Comparison of ENCODE assay signal across 14 cellular contexts in the genomic region with DNA sequence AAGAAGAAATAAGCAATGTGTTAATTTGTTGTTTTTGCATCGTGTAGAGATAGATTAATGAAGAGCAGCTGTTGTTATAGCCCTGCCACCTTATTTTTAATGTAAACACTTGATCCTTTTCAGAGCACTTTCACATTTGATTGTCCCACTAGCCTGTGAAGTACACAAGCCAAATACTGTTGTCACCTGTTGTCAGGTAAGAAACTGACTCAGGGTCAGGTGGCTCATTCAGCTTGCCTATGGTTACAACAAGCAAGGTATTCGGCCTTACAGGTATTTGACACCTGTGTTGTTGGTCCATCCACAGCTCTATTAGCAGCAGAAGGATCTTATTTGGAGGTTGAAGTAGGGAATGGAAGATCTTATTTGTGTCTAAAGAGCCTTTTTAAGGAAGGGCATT.
DNase-seq lines count a peak whose midpoint lies in the region; ATAC-seq, FAIRE-seq and TF ChIP-seq lines count a peak whose summit lies in the region.
"Had no signal": no experiment of that assay in that cellular context is flagged by ENCODE, and none has a peak within 500 bp of the region (broad histone marks: within the 10 kb centered on the region; RNA-seq: fewer than 3 reads in every experiment).

No MANE protein-coding gene starts in this region.

- H3K9me3 ChIP-seq in mammary epithelial cell (replicated peaks; ENCODE audit: insufficient read depth, low read length) (no peaks in the 10 kb centered on the region), SK-N-SH (no peaks in the 10 kb centered on the region)
- H3K9me3 ChIP-seq: Peyer's patch had no signal

- H3K27me3 ChIP-seq in mammary epithelial cell (ENCODE audit: insufficient read depth, low read length) (no peaks in the 10 kb centered on the region), SK-N-SH (ENCODE audit: insufficient read depth) (no peaks in the 10 kb centered on the region)
- H3K27me3 ChIP-seq: Peyer's patch had no signal

- in situ Hi-C loops in mammary epithelial cell (cut with MboI; ENCODE audit: low sequenced_read_pairs in 2 of 2): loop anchor here in 1 of 2 donors (10.0 kb wide), 1 partner anchor 71 kb away; no protein-coding TSS in a partner anchor

- H4K20me1 ChIP-seq in mammary epithelial cell (ENCODE audit: insufficient read depth, low read length) (no peaks in the 10 kb centered on the region), SK-N-SH (ENCODE audit: insufficient read depth) (no peaks in the 10 kb centered on the region)

- dilution Hi-C loops in mammary epithelial cell (cut with HindIII; ENCODE audit: low sequenced_read_pairs): loop anchor here (5.0 kb wide), 1 partner anchor 74 kb away; no protein-coding TSS in a partner anchor

- no peak overlapping the region for H3K9ac ChIP-seq in mammary epithelial cell (ENCODE audit: insufficient read depth, low read length)
- no peak overlapping the region for H3K9ac ChIP-seq in SK-N-SH

- no peak for TF ChIP-seq POLR2A in GM12891 (IDR thresholded peaks at IDR 0.05; ENCODE audit: low read depth, low read length)

- H3K9me2 ChIP-seq in SK-N-SH: no peaks in the 10 kb centered on the region

- CTCF ChIA-PET in mammary epithelial cell (lab: Charles Lee; ENCODE audit: low non-redundant PET): no interaction called here
- CTCF ChIA-PET in SK-N-SH (lab: Yijun Ruan, JAX): no interaction called here

- H3K79me2 ChIP-seq in mammary epithelial cell (ENCODE audit: insufficient read depth, low read length) (no peaks in the 10 kb centered on the region), SK-N-SH (ENCODE audit: insufficient read depth) (no peaks in the 10 kb centered on the region)

- H3K4me3 ChIP-seq in mammary epithelial cell (replicated peaks in 1 of 3; ENCODE audit: insufficient read depth in 1 of 3, low read depth in 2 of 3, low read length in 3 of 3) (no peak overlapping the region), SK-N-SH (ENCODE audit: low read depth in 2 of 2, low read length in 1 of 2) (no peak overlapping the region)
- H3K4me3 ChIP-seq: Peyer's patch, skin epidermis had no signal

- H3F3A ChIP-seq in SK-N-SH (replicated peaks; ENCODE audit: insufficient read depth): peaks cover 13% of the 10 kb centered on the region

- no peak for TF ChIP-seq RAD21 in SK-N-SH (IDR thresholded peaks at IDR 0.05; ENCODE audit: low read length)

- H3K36me3 ChIP-seq in mammary epithelial cell (ENCODE audit: insufficient read depth, low read length) (peaks cover 4% of the 10 kb centered on the region), SK-N-SH (replicated peaks in 1 of 2; ENCODE audit: control insufficient read depth in 1 of 2, insufficient read depth in 2 of 2, low read length in 1 of 2) (peaks cover 27 to 45% of the 10 kb centered on the region in 2 experiments)

- DNase-seq in GM12891 (ENCODE audit: insufficient read length, low spot score) (peak; percentile 9), mammary epithelial cell (no peak), NCI-H69 (lab: John Stamatoyannopoulos, UW) (no peak), SK-N-SH (no peak), NCI-H1694 treated with DMSO at 0.1 percent for 48 hours (lab: John Stamatoyannopoulos, UW) (no peak)
- DNase-seq: activated T-cell treated with anti-CD3 and anti-CD28 coated beads, Interleukin-2, amount 50 U/mL, for 48 hours; CD4-positive, CD25-positive, alpha-beta regulatory T cell; glutamatergic neuron had no signal

- no peak for TF ChIP-seq EP300 in SK-N-SH (IDR thresholded peaks at IDR 0.05; ENCODE audit: borderline replicate concordance in 1 of 2, low read depth in 1 of 2, low read length in 1 of 2)

- H3K4me1 ChIP-seq in mammary epithelial cell (ENCODE audit: insufficient read depth, low read length) (peaks cover 61% of the 10 kb centered on the region), SK-N-SH (ENCODE audit: control insufficient read depth in 1 of 2, insufficient read depth in 2 of 2, low read depth in 1 of 2, low read length in 1 of 2) (peaks cover 10 to 18% of the 10 kb centered on the region in 2 experiments; a peak in 3 of 4 replicates)

- ATAC-seq in GM21528 (IDR thresholded peaks at IDR 0.05; ENCODE audit: low FRiP score, unreplicated experiment) (peak; percentile 21), HG03439 (IDR thresholded peaks at IDR 0.05; ENCODE audit: unreplicated experiment) (peak; percentile 29), GM18517 (IDR thresholded peaks at IDR 0.05; ENCODE audit: unreplicated experiment) (no peak)

- H3K4me2 ChIP-seq in mammary epithelial cell (ENCODE audit: insufficient read depth, low read depth, low read length) (no peak overlapping the region), SK-N-SH (no peak overlapping the region)

- FAIRE-seq in GM12891 (lab: Jason Lieb, UNC): peak; percentile 33
- FAIRE-seq: GM12892 had no signal

- peak overlapping the region; percentile 93 for H3K27ac ChIP-seq in mammary epithelial cell (ENCODE audit: insufficient read depth, low read depth, low read length)
- no peak overlapping the region for H3K27ac ChIP-seq in SK-N-SH (ENCODE audit: low read depth in 2 of 2, low read length in 1 of 2)

- POLR2A ChIA-PET in SK-N-SH (lab: Yijun Ruan, JAX): no interaction called here

- WGBS in mammary epithelial cell (ENCODE audit: low coverage, missing lambda C conversion rate): 92% methylated on average over 2 of the region's 2 CpGs
- WGBS in SK-N-SH (ENCODE audit: low lambda C conversion rate): 65% methylated on average over 2 of the region's 2 CpGs

- intact Hi-C loops in mammary epithelial cell (cut with micrococcal nuclease): no loop called here

- TF ChIP-seq CTCF in mammary epithelial cell (conservative IDR thresholded peaks at IDR 0.05 in 1 of 2, IDR thresholded peaks at IDR 0.05 in 1 of 2; ENCODE audit: extremely low read depth in 1 of 2, insufficient read depth in 1 of 2, low read depth in 1 of 2, low read length in 2 of 2) (no peak), SK-N-SH (IDR thresholded peaks at IDR 0.05) (no peak)

- H2AFZ ChIP-seq in mammary epithelial cell (ENCODE audit: low read depth, low read length) (no peak overlapping the region), SK-N-SH (ENCODE audit: low read depth) (no peak overlapping the region)

- no TSS peak for BruUV-seq in mammary epithelial cell (replicated peaks; lab: Mats Ljungman, UMichigan)

TF ChIP-seq in GM12891, 5 proteins besides CTCF, POLR2A, EP300 and RAD21:
- TF ChIP-seq TAF1 (IDR thresholded peaks at IDR 0.05; ENCODE audit: low read depth, low read length) (no peak), PAX5 (IDR thresholded peaks at IDR 0.05; ENCODE audit: insufficient read depth, low read length, severe bottlenecking) (no peak), SPI1 (IDR thresholded peaks at IDR 0.05; ENCODE audit: low read depth, low read length) (no peak), POU2F2 (IDR thresholded peaks at IDR 0.05; ENCODE audit: low read depth, low read length) (no peak), POLR2AphosphoS5 (IDR thresholded peaks at IDR 0.05; ENCODE audit: low read depth, low read length) (no peak)

TF ChIP-seq in SK-N-SH, 30 proteins besides CTCF, POLR2A, EP300 and RAD21 (continues in another document):
- TF ChIP-seq, protein P1, sequence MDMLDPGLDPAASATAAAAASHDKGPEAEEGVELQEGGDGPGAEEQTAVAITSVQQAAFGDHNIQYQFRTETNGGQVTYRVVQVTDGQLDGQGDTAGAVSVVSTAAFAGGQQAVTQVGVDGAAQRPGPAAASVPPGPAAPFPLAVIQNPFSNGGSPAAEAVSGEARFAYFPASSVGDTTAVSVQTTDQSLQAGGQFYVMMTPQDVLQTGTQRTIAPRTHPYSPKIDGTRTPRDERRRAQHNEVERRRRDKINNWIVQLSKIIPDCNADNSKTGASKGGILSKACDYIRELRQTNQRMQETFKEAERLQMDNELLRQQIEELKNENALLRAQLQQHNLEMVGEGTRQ (IDR thresholded peaks at IDR 0.05; ENCODE audit: borderline replicate concordance, low read depth, low read length): no peak
- TF ChIP-seq, protein P2, sequence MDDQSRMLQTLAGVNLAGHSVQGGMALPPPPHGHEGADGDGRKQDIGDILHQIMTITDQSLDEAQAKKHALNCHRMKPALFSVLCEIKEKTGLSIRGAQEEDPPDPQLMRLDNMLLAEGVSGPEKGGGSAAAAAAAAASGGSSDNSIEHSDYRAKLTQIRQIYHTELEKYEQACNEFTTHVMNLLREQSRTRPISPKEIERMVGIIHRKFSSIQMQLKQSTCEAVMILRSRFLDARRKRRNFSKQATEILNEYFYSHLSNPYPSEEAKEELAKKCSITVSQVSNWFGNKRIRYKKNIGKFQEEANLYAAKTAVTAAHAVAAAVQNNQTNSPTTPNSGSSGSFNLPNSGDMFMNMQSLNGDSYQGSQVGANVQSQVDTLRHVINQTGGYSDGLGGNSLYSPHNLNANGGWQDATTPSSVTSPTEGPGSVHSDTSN (IDR thresholded peaks at IDR 0.05): no peak
- TF ChIP-seq YY1 (IDR thresholded peaks at IDR 0.05; ENCODE audit: low read depth) (no peak), NRF1 (IDR thresholded peaks at IDR 0.05; ENCODE audit: low read depth, low read length) (no peak), SMC3 (IDR thresholded peaks at IDR 0.05; ENCODE audit: low read depth, low read length) (no peak), TEAD4 (IDR thresholded peaks at IDR 0.05; ENCODE audit: borderline replicate concordance, insufficient read depth) (no peak)
- TF ChIP-seq, protein P3, sequence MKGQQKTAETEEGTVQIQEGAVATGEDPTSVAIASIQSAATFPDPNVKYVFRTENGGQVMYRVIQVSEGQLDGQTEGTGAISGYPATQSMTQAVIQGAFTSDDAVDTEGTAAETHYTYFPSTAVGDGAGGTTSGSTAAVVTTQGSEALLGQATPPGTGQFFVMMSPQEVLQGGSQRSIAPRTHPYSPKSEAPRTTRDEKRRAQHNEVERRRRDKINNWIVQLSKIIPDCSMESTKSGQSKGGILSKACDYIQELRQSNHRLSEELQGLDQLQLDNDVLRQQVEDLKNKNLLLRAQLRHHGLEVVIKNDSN (IDR thresholded peaks at IDR 0.05; ENCODE audit: borderline replicate concordance, low read depth): no peak
- TF ChIP-seq, protein P4, sequence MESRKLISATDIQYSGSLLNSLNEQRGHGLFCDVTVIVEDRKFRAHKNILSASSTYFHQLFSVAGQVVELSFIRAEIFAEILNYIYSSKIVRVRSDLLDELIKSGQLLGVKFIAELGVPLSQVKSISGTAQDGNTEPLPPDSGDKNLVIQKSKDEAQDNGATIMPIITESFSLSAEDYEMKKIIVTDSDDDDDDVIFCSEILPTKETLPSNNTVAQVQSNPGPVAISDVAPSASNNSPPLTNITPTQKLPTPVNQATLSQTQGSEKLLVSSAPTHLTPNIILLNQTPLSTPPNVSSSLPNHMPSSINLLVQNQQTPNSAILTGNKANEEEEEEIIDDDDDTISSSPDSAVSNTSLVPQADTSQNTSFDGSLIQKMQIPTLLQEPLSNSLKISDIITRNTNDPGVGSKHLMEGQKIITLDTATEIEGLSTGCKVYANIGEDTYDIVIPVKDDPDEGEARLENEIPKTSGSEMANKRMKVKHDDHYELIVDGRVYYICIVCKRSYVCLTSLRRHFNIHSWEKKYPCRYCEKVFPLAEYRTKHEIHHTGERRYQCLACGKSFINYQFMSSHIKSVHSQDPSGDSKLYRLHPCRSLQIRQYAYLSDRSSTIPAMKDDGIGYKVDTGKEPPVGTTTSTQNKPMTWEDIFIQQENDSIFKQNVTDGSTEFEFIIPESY (IDR thresholded peaks at IDR 0.05; ENCODE audit: borderline replicate concordance, low read depth): no peak
